Comparison of ENCODE assay signal across 12 cellular contexts in genomic region chr17:19975601-19976000, GRCh38. TPM values are rescaled to one million over a fixed set of nuclear protein-coding genes. Genes with fewer than 3 reads are reported as not detected.
DNase-seq lines count a peak whose midpoint lies in the region; ATAC-seq, FAIRE-seq and TF ChIP-seq lines count a peak whose summit lies in the region.
"Had no signal": no experiment of that assay in that cellular context is flagged by ENCODE, and none has a peak within 500 bp of the region (broad histone marks: within the 10 kb centered on the region; RNA-seq: fewer than 3 reads in every experiment).

No MANE protein-coding gene starts in this region.

- H3K9me3 ChIP-seq in A549: no peaks in the 10 kb centered on the region
- no peaks in the 10 kb centered on the region for H3K9me3 ChIP-seq in CD8-positive, alpha-beta T cell (ENCODE audit: low read length)
- H3K9me3 ChIP-seq: esophagus squamous epithelium, spleen had no signal

- DNase-seq in A549 (ENCODE audit: low read depth in 1 of 2, low spot score in 1 of 2) (no peak), T-cell (no peak), glutamatergic neuron (no peak), MV-4-11 (lab: John Stamatoyannopoulos, UW) (no peak), UCSD-AML1 (lab: John Stamatoyannopoulos, UW; ENCODE audit: unreplicated experiment) (no peak)
- no peak for DNase-seq in CD8-positive, alpha-beta T cell
- DNase-seq in stimulated activated CD4-positive, alpha-beta T cell treated with anti-CD3 and anti-CD28 coated beads, Interleukin-2, amount 100 ng/mL, for 24 hours: no peak
- DNase-seq: COR-L47, esophagus squamous epithelium, NCI-H524 treated with DMSO at 0.1 percent for 48 hours, spleen had no signal

- WGBS in A549 (ENCODE audit: missing lambda C conversion rate): 81% methylated on average over 3 of the region's 3 CpGs

- peak overlapping the region; percentile 92 for H3K4me2 ChIP-seq in A549

- FAIRE-seq in A549 (lab: Jason Lieb, UNC): no peak

- TF ChIP-seq CTCF in A549 (IDR thresholded peaks at IDR 0.05): no peak
- no peak for TF ChIP-seq CTCF in CD8-positive, alpha-beta T cell (IDR thresholded peaks at IDR 0.05)
- TF ChIP-seq CTCF in glutamatergic neuron (IDR thresholded peaks at IDR 0.05; ENCODE audit: partially characterized antibody, unreplicated experiment): no peak

- intact Hi-C loops in CD8-positive, alpha-beta T cell (cut with DNase I, micrococcal nuclease): loop anchor here (5.0 to 10.0 kb wide), 6 partner anchors 111 to 1067 kb away; partner anchors contain the start of genes B9D1 (in 1 of the 2), MAPK7 (in 1 of the 2), ULK2 (in 1 of the 2) and USP22 (in 1 of the 2)

- H3K27me3 Mint-ChIP-seq in CD8-positive, alpha-beta T cell (ENCODE audit: low read depth): no peaks in the 10 kb centered on the region
- H3K27me3 Mint-ChIP-seq in T-cell: no peaks in the 10 kb centered on the region
- H3K27me3 Mint-ChIP-seq in glutamatergic neuron (ENCODE audit: unreplicated experiment): peaks cover 2% of the 10 kb centered on the region

- H3K27ac Mint-ChIP-seq in CD8-positive, alpha-beta T cell: peak overlapping the region; percentile 30
- peak overlapping the region; percentile 21 to 44 for H3K27ac Mint-ChIP-seq in T-cell
- no peak overlapping the region for H3K27ac Mint-ChIP-seq in glutamatergic neuron (ENCODE audit: unreplicated experiment)

- peaks cover 18% of the 10 kb centered on the region for H3K4me1 ChIP-seq in A549
- H3K4me1 ChIP-seq in CD8-positive, alpha-beta T cell (ENCODE audit: insufficient read depth, low read length): peaks cover 29% of the 10 kb centered on the region

- no peak overlapping the region for H3K27ac ChIP-seq in A549
- no peak overlapping the region for H3K27ac ChIP-seq in CD8-positive, alpha-beta T cell (ENCODE audit: low read depth, low read length)
- H3K27ac ChIP-seq: esophagus squamous epithelium had no signal

- no peak for TF ChIP-seq POLR2A in A549 (IDR thresholded peaks at IDR 0.05; ENCODE audit: low read length)

- peaks cover 60% of the 10 kb centered on the region for H3K4me1 Mint-ChIP-seq in CD8-positive, alpha-beta T cell (ENCODE audit: low read depth)
- H3K4me1 Mint-ChIP-seq in T-cell (peaks cover 58 to 63% (median 63%) of the 10 kb centered on the region in 3 donors), glutamatergic neuron (ENCODE audit: low read depth, unreplicated experiment) (no peaks in the 10 kb centered on the region)

- no peak for TF ChIP-seq RAD21 in A549 (conservative IDR thresholded peaks at IDR 0.05 in 1 of 2, IDR thresholded peaks at IDR 0.05 in 1 of 2)

- no peak overlapping the region for H3K4me3 ChIP-seq in A549
- H3K4me3 ChIP-seq in CD8-positive, alpha-beta T cell (ENCODE audit: low read depth, low read length): no peak overlapping the region

- H3K4me3 Mint-ChIP-seq in CD8-positive, alpha-beta T cell: peak overlapping the region; percentile 20
- H3K4me3 Mint-ChIP-seq in T-cell: peak overlapping the region; percentile 39 to 95 (median 62)
- H3K4me3 Mint-ChIP-seq in glutamatergic neuron (ENCODE audit: unreplicated experiment): peak overlapping the region; percentile 32

- ATAC-seq in A549: no peak
- no peak for ATAC-seq in CD8-positive, alpha-beta T cell
- no peak for ATAC-seq in T-cell (replicated peaks in 1 of 4)
- no peak for ATAC-seq in GM21528 (IDR thresholded peaks at IDR 0.05; ENCODE audit: low FRiP score, unreplicated experiment)

- no peaks in the 10 kb centered on the region for H3K36me3 ChIP-seq in CD8-positive, alpha-beta T cell (ENCODE audit: insufficient read depth, low read length)

- CTCF ChIA-PET in A549 (lab: Yijun Ruan, JAX): interaction anchor here (1.3 to 3.9 kb wide), 3 partner anchors 17 to 35 kb away, joined by 6 to 17 read pairs (median 13); partner anchors contain the start of gene SPECC1
- CTCF ChIA-PET in CD8-positive, alpha-beta T cell (lab: Charles Lee): interaction anchor here (0.9 to 3.3 kb wide), 3 partner anchors 17 to 141 kb away, joined by 3 to 16 read pairs (median 3); partner anchors contain the start of gene SPECC1
- CTCF ChIA-PET in T-cell (lab: Charles Lee): interaction anchor here in 1 of 2 donors (1.3 kb wide), 1 partner anchor 10 kb away, joined by 5 read pairs; no protein-coding TSS in a partner anchor

- POLR2A ChIA-PET in A549 (lab: Yijun Ruan, JAX) (no interaction called here), T-cell (lab: Charles Lee) (interaction anchor here in 1 of 2 donors (0.6 kb wide), 1 partner anchor 189 kb away, joined by 3 read pairs; no protein-coding TSS in a partner anchor)
- POLR2A ChIA-PET in CD8-positive, alpha-beta T cell (lab: Charles Lee): interaction anchor here (1.4 kb wide), 1 partner anchor 10 kb away, joined by 4 read pairs; no protein-coding TSS in a partner anchor

- H3K27me3 ChIP-seq in CD8-positive, alpha-beta T cell (ENCODE audit: insufficient read depth, low read length): no peaks in the 10 kb centered on the region
- H3K27me3 ChIP-seq: esophagus squamous epithelium, spleen had no signal

- H3K36me3 Mint-ChIP-seq in CD8-positive, alpha-beta T cell: peaks cover 46% of the 10 kb centered on the region
- peaks cover 24% of the 10 kb centered on the region for H3K36me3 Mint-ChIP-seq in T-cell
- H3K36me3 Mint-ChIP-seq in glutamatergic neuron (ENCODE audit: unreplicated experiment): no peaks in the 10 kb centered on the region

- no peaks in the 10 kb centered on the region for H3K9me3 Mint-ChIP-seq in CD8-positive, alpha-beta T cell
- no peaks in the 10 kb centered on the region for H3K9me3 Mint-ChIP-seq in T-cell
- peaks cover 9% of the 10 kb centered on the region for H3K9me3 Mint-ChIP-seq in glutamatergic neuron (ENCODE audit: unreplicated experiment)

- no peak for TF ChIP-seq EP300 in A549 (IDR thresholded peaks at IDR 0.05)

TF ChIP-seq in A549, 52 proteins besides CTCF, POLR2A, EP300 and RAD21:
- TF ChIP-seq HMGXB4 (CRISPR knock-in tag; IDR thresholded peaks at IDR 0.05; ENCODE audit: borderline replicate concordance) (no peak), EHMT2 (IDR thresholded peaks at IDR 0.05; ENCODE audit: low read depth) (no peak), NPAS2 (CRISPR knock-in tag; IDR thresholded peaks at IDR 0.05; ENCODE audit: borderline replicate concordance) (no peak), GATA3 (IDR thresholded peaks at IDR 0.05; ENCODE audit: borderline replicate concordance) (no peak), E2F6 (IDR thresholded peaks at IDR 0.05; ENCODE audit: borderline replicate concordance, low read depth) (no peak), FOSL2 (IDR thresholded peaks at IDR 0.05) (no peak), FOSL2 (CRISPR knock-in tag; IDR thresholded peaks at IDR 0.05) (no peak)

RNA-seq across cellular contexts. Expression of gene AKAP10, which starts 2.0 kb away (rescaled TPM):
- 51.1 and 52.9 TPM in 2 replicates for polyA plus RNA-seq in A549 (2011; rRNA removed)
- 12.2 and 15.4 TPM in 2 replicates for polyA plus RNA-seq in A549 (2012; cell fraction: cytosol; rRNA removed)
- polyA plus RNA-seq in A549 (2012; cell fraction: nucleus; rRNA removed): 11.2 and 15.7 TPM in 2 replicates
- polyA plus RNA-seq in A549 (2017; fragmentation: RNase III; extraction: RNeasy Plus Mini Kit Qiagen cat#74134 plus additional on column Dnase treatment): 19.9 to 22.0 TPM (median 21.9 TPM) in 3 replicates
- polyA minus RNA-seq in A549 (2011; rRNA and poly(A)+ RNA removed): 71.1 and 72.9 TPM in 2 replicates
- total RNA-seq in CD8-positive, alpha-beta T cell: 10 to 100 TPM; 21.5 to 29.6 TPM
- total RNA-seq in T-cell: 10 to 100 TPM; 43.3 to 61.3 (median 53.9) TPM
- 29.8 TPM for total RNA-seq in glutamatergic neuron (ENCODE audit: unreplicated experiment)

RNA-seq across cellular contexts. Expression of gene SPECC1, which starts 33.6 kb away (rescaled TPM):
- polyA plus RNA-seq in A549 (2011; rRNA removed) (40.1 and 45.1 TPM in 2 replicates), A549 (2017; fragmentation: RNase III; extraction: RNeasy Plus Mini Kit Qiagen cat#74134 plus additional on column Dnase treatment) (55.0 to 70.3 TPM (median 66.2 TPM) in 3 replicates)
- 22.0 and 23.5 TPM in 2 replicates for polyA plus RNA-seq in A549 (2012; cell fraction: cytosol; rRNA removed)
- 27.4 and 30.6 TPM in 2 replicates for polyA plus RNA-seq in A549 (2012; cell fraction: nucleus; rRNA removed)
- 62.3 and 65.1 TPM in 2 replicates for polyA minus RNA-seq in A549 (2011; rRNA and poly(A)+ RNA removed)
- total RNA-seq in CD8-positive, alpha-beta T cell: 1 to 10 TPM; 6.9 to 8.8 TPM
- total RNA-seq in T-cell (10 to 100 TPM in 1 of 5 donors, 1 to 10 TPM in 4; 3.9 to 12.9 (median 6.0) TPM), glutamatergic neuron (ENCODE audit: unreplicated experiment) (60.6 TPM)
